In the genomic region with DNA sequence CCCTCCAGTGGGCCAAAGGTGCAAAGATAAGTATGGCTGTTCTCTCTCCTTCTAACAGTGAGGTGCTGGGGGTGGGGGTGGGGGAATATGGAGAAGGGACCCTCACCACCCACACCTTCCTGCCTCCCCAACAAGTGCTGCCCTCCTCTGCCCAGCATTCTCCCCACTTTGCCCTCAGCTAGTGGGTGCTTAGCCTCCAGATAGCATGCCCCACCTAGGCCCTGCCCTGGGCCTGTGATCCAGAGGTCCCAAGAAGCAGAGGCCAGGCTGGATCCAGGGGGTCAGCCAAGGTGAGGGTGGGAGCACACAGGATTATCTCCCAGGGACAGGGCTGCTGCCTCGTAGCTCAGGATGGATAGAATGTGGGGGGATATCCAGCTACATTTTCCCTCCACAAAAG, we compare ENCODE assay signal across 8 cellular contexts. TPM values are rescaled to one million over a fixed set of nuclear protein-coding genes. Genes with fewer than 3 reads are reported as not detected.
DNase-seq lines count a peak whose midpoint lies in the region; ATAC-seq and TF ChIP-seq lines count a peak whose summit lies in the region.

No MANE protein-coding gene starts in this region.

- peak overlapping the region; percentile 85 for H3K4me3 Mint-ChIP-seq in activated naive CD4-positive, alpha-beta T cell treated with anti-CD3 and anti-CD28 coated beads, Interleukin-2, amount 10 ng/mL, durations not matched to agents 7 days and 5 days
- H3K4me3 Mint-ChIP-seq in memory B cell (peak overlapping the region; percentile 90), type B pancreatic cell (peak overlapping the region; percentile 86)

- H3K36me3 Mint-ChIP-seq in activated naive CD4-positive, alpha-beta T cell treated with anti-CD3 and anti-CD28 coated beads, Interleukin-2, amount 10 ng/mL, durations not matched to agents 7 days and 5 days, result no peaks in the 10 kb centered on the region
- H3K36me3 Mint-ChIP-seq in activated naive CD4-positive, alpha-beta T cell treated with anti-CD3 and anti-CD28 coated beads, Interleukin-2, amount 50 U/mL, for 72 hours, result no peaks in the 10 kb centered on the region
- H3K36me3 Mint-ChIP-seq in memory B cell (peaks cover 2% of the 10 kb centered on the region), type B pancreatic cell (no peaks in the 10 kb centered on the region)

- H3K9me3 Mint-ChIP-seq in activated naive CD4-positive, alpha-beta T cell treated with anti-CD3 and anti-CD28 coated beads, Interleukin-2, amount 10 ng/mL, durations not matched to agents 7 days and 5 days, result no peaks in the 10 kb centered on the region
- H3K9me3 Mint-ChIP-seq in activated naive CD4-positive, alpha-beta T cell treated with anti-CD3 and anti-CD28 coated beads, Interleukin-2, amount 50 U/mL, for 72 hours, result no peaks in the 10 kb centered on the region
- H3K9me3 Mint-ChIP-seq in memory B cell, result no peaks in the 10 kb centered on the region
- H3K9me3 Mint-ChIP-seq in type B pancreatic cell, result no peaks in the 10 kb centered on the region

- no peak overlapping the region for H3K27ac Mint-ChIP-seq in activated naive CD4-positive, alpha-beta T cell treated with anti-CD3 and anti-CD28 coated beads, Interleukin-2, amount 10 ng/mL, durations not matched to agents 7 days and 5 days
- no peak overlapping the region for H3K27ac Mint-ChIP-seq in activated naive CD4-positive, alpha-beta T cell treated with anti-CD3 and anti-CD28 coated beads, Interleukin-2, amount 50 U/mL, for 72 hours
- H3K27ac Mint-ChIP-seq in memory B cell (no peak overlapping the region), type B pancreatic cell (peak overlapping the region; percentile 55)

- in situ Hi-C loops in astrocyte of the spinal cord (cut with HindIII; ENCODE audit: low sequenced_read_pairs), result no loop called here

- H3K27me3 Mint-ChIP-seq in activated naive CD4-positive, alpha-beta T cell treated with anti-CD3 and anti-CD28 coated beads, Interleukin-2, amount 10 ng/mL, durations not matched to agents 7 days and 5 days, result peaks cover 6% of the 10 kb centered on the region
- H3K27me3 Mint-ChIP-seq in memory B cell (no peaks in the 10 kb centered on the region), type B pancreatic cell (no peaks in the 10 kb centered on the region)

- TF ChIP-seq CTCF in astrocyte of the spinal cord (IDR thresholded peaks at IDR 0.05; ENCODE audit: low read depth, low read length) (no peak), type B pancreatic cell (conservative IDR thresholded peaks at IDR 0.05) (no peak)

- CTCF ChIA-PET in activated naive CD4-positive, alpha-beta T cell treated with anti-CD3 and anti-CD28 coated beads, Interleukin-2, amount 10 ng/mL, durations not matched to agents 7 days and 5 days (lab: Charles Lee), result interaction anchor here (1.8 to 2.4 kb wide), 3 partner anchors 13 to 55 kb away, joined by 5 to 13 read pairs (median 8); partner anchors contain the start of gene AP5S1

- peak overlapping the region; percentile 69 for H3K4me3 ChIP-seq in astrocyte of the spinal cord (ENCODE audit: low read depth, low read length)

- ATAC-seq in activated naive CD4-positive, alpha-beta T cell treated with anti-CD3 and anti-CD28 coated beads, Interleukin-2, amount 50 U/mL, for 72 hours, result no peak
- ATAC-seq in memory B cell (ENCODE audit: low read depth), result no peak
- no peak for ATAC-seq in GM19324 (IDR thresholded peaks at IDR 0.05; ENCODE audit: low FRiP score, unreplicated experiment)

- no peak for DNase-seq in activated naive CD4-positive, alpha-beta T cell treated with anti-CD3 and anti-CD28 coated beads, Interleukin-2, amount 10 ng/mL, durations not matched to agents 7 days and 5 days
- no peak for DNase-seq in activated naive CD4-positive, alpha-beta T cell treated with anti-CD3 and anti-CD28 coated beads, Interleukin-2, amount 50 U/mL, for 72 hours (ENCODE audit: low spot score in 2 of 2)
- no peak for DNase-seq in astrocyte of the spinal cord (ENCODE audit: low read depth, low spot score)
- no peak for DNase-seq in memory B cell (ENCODE audit: low spot score in 2 of 2)
- no peak for DNase-seq in type B pancreatic cell (ENCODE audit: extremely low spot score, unreplicated experiment)
- no peak for DNase-seq in activated CD4-positive, alpha-beta T cell treated with anti-CD3 and anti-CD28 coated beads, Interleukin-2, amount 50 U/mL, for 1 hour
- no peak for DNase-seq in NAMALWA (ENCODE audit: low spot score)

- peaks cover 30% of the 10 kb centered on the region for H3K4me1 Mint-ChIP-seq in activated naive CD4-positive, alpha-beta T cell treated with anti-CD3 and anti-CD28 coated beads, Interleukin-2, amount 10 ng/mL, durations not matched to agents 7 days and 5 days
- H3K4me1 Mint-ChIP-seq in memory B cell, result peaks cover 18% of the 10 kb centered on the region
- peaks cover 28% of the 10 kb centered on the region for H3K4me1 Mint-ChIP-seq in type B pancreatic cell (ENCODE audit: unreplicated experiment)

RNA-seq across cellular contexts. Expression of gene ADISSP, which starts 1.2 kb away (rescaled TPM):
- total RNA-seq in activated naive CD4-positive, alpha-beta T cell treated with anti-CD3 and anti-CD28 coated beads, Interleukin-2, amount 50 U/mL, for 72 hours, result 10 to 100 TPM; 44.7 to 45.0 TPM
- total RNA-seq in type B pancreatic cell (ENCODE audit: low replicate concordance), result 21.7 and 49.4 TPM in 2 replicates

RNA-seq across cellular contexts. Expression of gene SPEF1, which starts 14.9 kb away (rescaled TPM):
- total RNA-seq in activated naive CD4-positive, alpha-beta T cell treated with anti-CD3 and anti-CD28 coated beads, Interleukin-2, amount 50 U/mL, for 72 hours, result under 1 TPM in 1 of 2 donors, not detected in 1; 0.14 TPM
- 0.55 and 3.0 TPM in 2 replicates for total RNA-seq in type B pancreatic cell (ENCODE audit: low replicate concordance)

RNA-seq across cellular contexts. Expression of gene CENPB, which starts 20.2 kb away (rescaled TPM):
- total RNA-seq in activated naive CD4-positive, alpha-beta T cell treated with anti-CD3 and anti-CD28 coated beads, Interleukin-2, amount 50 U/mL, for 72 hours, result 10 to 100 TPM; 34.4 to 48.1 TPM
- 63.2 and 68.7 TPM in 2 replicates for total RNA-seq in type B pancreatic cell (ENCODE audit: low replicate concordance)

RNA-seq across cellular contexts. Expression of gene CDC25B, which starts 29.7 kb away (rescaled TPM):
- total RNA-seq in activated naive CD4-positive, alpha-beta T cell treated with anti-CD3 and anti-CD28 coated beads, Interleukin-2, amount 50 U/mL, for 72 hours, result 100 to 1,000 TPM in 1 of 2 donors, 10 to 100 TPM in 1; 72.9 to 168 TPM
- total RNA-seq in type B pancreatic cell (ENCODE audit: low replicate concordance), result 34.8 and 51.1 TPM in 2 replicates

RNA-seq across cellular contexts. Expression of gene HSPA12B, which starts 33.9 kb away (rescaled TPM):
- total RNA-seq in activated naive CD4-positive, alpha-beta T cell treated with anti-CD3 and anti-CD28 coated beads, Interleukin-2, amount 50 U/mL, for 72 hours, result not detected
- 0.10 and 5.2 TPM in 2 replicates for total RNA-seq in type B pancreatic cell (ENCODE audit: low replicate concordance)
